ENCODE assay signal across 8 cellular contexts in genomic region chr2:164841719-164842623, GRCh38. TPM values are rescaled to one million over a fixed set of nuclear protein-coding genes. Genes with fewer than 3 reads are reported as not detected.
A peak's percentile ranks its signal among the peaks of the same experiment; 100 is the strongest.
DNase-seq lines count a peak whose midpoint lies in the region; ATAC-seq and TF ChIP-seq lines count a peak whose summit lies in the region.

COBLL1 (minus strand) TSS chr2:164841823; CDS start chr2:164841196, 627 bp downstream.

- ATAC-seq in GM21447 (IDR thresholded peaks at IDR 0.05; ENCODE audit: unreplicated experiment) (peak; percentile 76), psoas muscle (peak; percentile 78 to 85 (median 82))

- H3K4me3 ChIP-seq in psoas muscle, result peak within 1 kb of the TSS; percentile 90

- CTCF ChIA-PET in RWPE1 (lab: Yijun Ruan, JAX), result interaction anchor here (0.6 to 2.3 kb wide), 14 partner anchors 10 to 104 kb away, joined by 3 to 9 read pairs (median 5); no protein-coding TSS in a partner anchor

- TF ChIP-seq CTCF in RWPE1 (conservative IDR thresholded peaks at IDR 0.05; ENCODE audit: low read depth), result peak; percentile 85
- peak; percentile 71 for TF ChIP-seq CTCF in psoas muscle (IDR thresholded peaks at IDR 0.05)

- WGBS in psoas muscle, 3 donors, result 0 to 1% (median 0%) methylated on average over 57 of the region's 57 CpGs

- intact Hi-C loops in psoas muscle (cut with DNase I), result loop anchor here (5.0 to 10.0 kb wide), 4 partner anchors 55 to 107 kb away; no protein-coding TSS in a partner anchor

- H3K27me3 ChIP-seq in psoas muscle (ENCODE audit: insufficient read depth in 3 of 3, low read length in 2 of 3), result no peaks in the 10 kb centered on the region

- no peaks in the 10 kb centered on the region for H3K4me1 ChIP-seq in psoas muscle

- DNase-seq in DMS79 treated with DMSO at 0.1 percent for 48 hours (lab: John Stamatoyannopoulos, UW), result peak; percentile 43
- peak in 71 of 76 experiments; percentile 6 to 84 (median 58) for DNase-seq in HUDEP-2 (lab: John Stamatoyannopoulos, UW; ENCODE audit: unreplicated experiment in 76 of 76)
- DNase-seq in RWPE1 (ENCODE audit: low spot score), result peak; percentile 73
- DNase-seq in astrocyte of the hippocampus (ENCODE audit: low read depth, low spot score), result peak; percentile 88
- peak; percentile 21 to 47 for DNase-seq in hippocampal formation (lab: John Stamatoyannopoulos, UW)
- DNase-seq in psoas muscle, result peak; percentile 72 to 79
- no peak for DNase-seq in epidermal melanocyte (ENCODE audit: insufficient read length, low spot score)

- H3K9me3 ChIP-seq in psoas muscle, result no peaks in the 10 kb centered on the region

- H3K27ac ChIP-seq in RWPE1 (peak within 1 kb of the TSS; percentile 96), psoas muscle (peak within 1 kb of the TSS; percentile 83)

- H3K36me3 ChIP-seq in psoas muscle (ENCODE audit: insufficient read depth in 1 of 2, low read depth in 1 of 2), result no peaks in the 10 kb centered on the region

- POLR2A ChIA-PET in RWPE1 (lab: Yijun Ruan, JAX; ENCODE audit: low non-redundant PET), result interaction anchor here (0.6 to 1.4 kb wide), 3 partner anchors 9 to 61 kb away, joined by 3 to 6 read pairs (median 5); no protein-coding TSS in a partner anchor

RNA-seq across cellular contexts. Expression of gene COBLL1, which starts in this region (rescaled TPM):
- 1 to 10 TPM; 3.4 to 6.1 (median 4.6) TPM for total RNA-seq in psoas muscle
- 1 to 10 TPM; 1.5 to 1.9 (median 1.5) TPM for polyA plus RNA-seq in psoas muscle
